Comparison of ENCODE assay signal across 23 cellular contexts in genomic region chr1:75731881-75732280, GRCh38. TPM values are rescaled to one million over a fixed set of nuclear protein-coding genes. Genes with fewer than 3 reads are reported as not detected.
DNase-seq lines count a peak whose midpoint lies in the region; ATAC-seq, FAIRE-seq and TF ChIP-seq lines count a peak whose summit lies in the region.
"Had no signal": no experiment of that assay in that cellular context is flagged by ENCODE, and none has a peak within 500 bp of the region (broad histone marks: within the 10 kb centered on the region; RNA-seq: fewer than 3 reads in every experiment).

No MANE protein-coding gene starts in this region.

- H3K4me1 Mint-ChIP-seq in activated T-cell treated with anti-CD3 and anti-CD28 coated beads, Interleukin-2, amount 50 U/mL, for 72 hours (ENCODE audit: low read depth), result peaks cover 11% of the 10 kb centered on the region

- no peaks in the 10 kb centered on the region; the same call in 1 of the 2 replicates for H3K9me3 ChIP-seq in OCI-LY7 (ENCODE audit: low read length)
- no peaks in the 10 kb centered on the region for H3K9me3 ChIP-seq in gastrocnemius medialis
- H3K9me3 ChIP-seq: BLaER1, SJCRH30 had no signal

- in situ Hi-C loops in gastrocnemius medialis (cut with MboI; ENCODE audit: low sequenced_read_pairs in 4 of 4), result no loop called here

- BruUV-seq in OCI-LY7 (replicated peaks; lab: Mats Ljungman, UMichigan), result no TSS peak

- no peaks in the 10 kb centered on the region for H3K27me3 ChIP-seq in gastrocnemius medialis
- H3K27me3 ChIP-seq: BLaER1, SJCRH30 had no signal

- CTCF ChIA-PET in OCI-LY7 (lab: Charles Lee; ENCODE audit: unreplicated experiment), result no interaction called here

- no peak overlapping the region for H3K4me3 ChIP-seq in OCI-LY7 (ENCODE audit: low read depth, low read length, poor library complexity, severe bottlenecking)
- no peak overlapping the region for H3K4me3 ChIP-seq in fibroblast of villous mesenchyme (ENCODE audit: low read depth, low read length)
- no peak overlapping the region for H3K4me3 ChIP-seq in gastrocnemius medialis
- H3K4me3 ChIP-seq: BLaER1, GM12878, SJCRH30 had no signal

- no peak overlapping the region for H2AFZ ChIP-seq in OCI-LY7 (ENCODE audit: low read length)

- DNase-seq in activated T-cell treated with anti-CD3 and anti-CD28 coated beads, Interleukin-2, amount 50 U/mL, for 72 hours, result no peak
- DNase-seq in activated T-cell treated with anti-CD3 and anti-CD28 coated beads, Interleukin-2, amount 50 U/mL, for 1 hour, result no peak
- DNase-seq in OCI-LY7 (ENCODE audit: low spot score) (no peak), fibroblast of villous mesenchyme (ENCODE audit: low read depth) (peak; percentile 5), SHP77 (lab: John Stamatoyannopoulos, UW) (no peak), gastrocnemius medialis (no peak), D721Med (ENCODE audit: insufficient read length, low spot score) (no peak), erythroblast (lab: John Stamatoyannopoulos, UW) (no peak)
- DNase-seq: CD8-positive, alpha-beta memory T cell; DMS79 treated with DMSO at 0.1 percent for 48 hours; GDM1; Karpas-422; MM.1S; NCI-H1436; NCI-H2029; NCI-H2171 treated with DMSO at 0.1 percent for 48 hours; NCI-H510A treated with DMSO at 0.1 percent for 48 hours; NCI-H82; SJCRH30 had no signal

- no peak for ATAC-seq in activated T-cell treated with anti-CD3 and anti-CD28 coated beads, Interleukin-2, amount 50 U/mL, for 72 hours (replicated peaks in 1 of 2)
- ATAC-seq in gastrocnemius medialis, result no peak
- ATAC-seq: GM12878 had no signal

- intact Hi-C loops in OCI-LY7 (cut with micrococcal nuclease; ENCODE audit: unreplicated experiment), result no loop called here
- intact Hi-C loops in gastrocnemius medialis (cut with DNase I; ENCODE audit: low total_unique reads), result no loop called here

- peaks cover 82% of the 10 kb centered on the region for H3K36me3 ChIP-seq in OCI-LY7 (ENCODE audit: insufficient read depth, low read length)
- H3K36me3 ChIP-seq in gastrocnemius medialis, result peaks cover 4 to 28% of the 10 kb centered on the region in 2 donors

- TF ChIP-seq POLR2A in gastrocnemius medialis (IDR thresholded peaks at IDR 0.05) (no peak), erythroblast (IDR thresholded peaks at IDR 0.05; ENCODE audit: low read length) (no peak)

- TF ChIP-seq CTCF in OCI-LY7 (conservative IDR thresholded peaks at IDR 0.05; ENCODE audit: low read length), result no peak
- TF ChIP-seq CTCF in fibroblast of villous mesenchyme (IDR thresholded peaks at IDR 0.05; ENCODE audit: insufficient read depth, low read depth, low read length), result no peak
- no peak for TF ChIP-seq CTCF in gastrocnemius medialis (IDR thresholded peaks at IDR 0.05 in 4 of 5, conservative IDR thresholded peaks at IDR 0.05 in 1 of 5)
- TF ChIP-seq CTCF in D721Med (IDR thresholded peaks at IDR 0.05; ENCODE audit: insufficient read depth, missing control alignments), result no peak

- peaks cover 6 to 9% of the 10 kb centered on the region in 2 donors for H3K36me3 Mint-ChIP-seq in activated T-cell treated with anti-CD3 and anti-CD28 coated beads, Interleukin-2, amount 50 U/mL, for 72 hours (ENCODE audit: insufficient read depth in 2 of 2)

- no peak for FAIRE-seq in D721Med (lab: Jason Lieb, UNC)
- FAIRE-seq: GM12878, H1 had no signal

- no peak overlapping the region for H3K4me3 Mint-ChIP-seq in activated T-cell treated with anti-CD3 and anti-CD28 coated beads, Interleukin-2, amount 50 U/mL, for 72 hours
- H3K4me3 Mint-ChIP-seq: CD8-positive, alpha-beta memory T cell had no signal

- peaks cover 47% of the 10 kb centered on the region for H3K4me1 ChIP-seq in OCI-LY7 (ENCODE audit: insufficient read depth, low read length, poor library complexity, severe bottlenecking)
- H3K4me1 ChIP-seq in gastrocnemius medialis, result peaks cover 17 to 36% of the 10 kb centered on the region in 2 donors
- H3K4me1 ChIP-seq: SJCRH30 had no signal

- POLR2A ChIA-PET in OCI-LY7 (lab: Charles Lee), result interaction anchor here (0.7 to 6.7 kb wide), 5 partner anchors 14 to 100 kb away, joined by 3 to 74 read pairs (median 4); partner anchors contain the start of gene RABGGTB

- H3K27ac ChIP-seq in OCI-LY7 (ENCODE audit: low read depth, low read length, poor library complexity, severe bottlenecking) (peak overlapping the region; percentile 43), gastrocnemius medialis (peak overlapping the region in 2 of 4 donors; percentile 20 to 71)
- H3K27ac ChIP-seq: 22Rv1, BLaER1, SJCRH30 had no signal

- H3K9me2 ChIP-seq in OCI-LY7 (ENCODE audit: insufficient read depth, low read length), result no peaks in the 10 kb centered on the region

- H4K20me1 ChIP-seq in OCI-LY7 (ENCODE audit: insufficient read depth, low read length), result peaks cover 5% of the 10 kb centered on the region; the same call in 1 of the 2 replicates

- H3K9me3 Mint-ChIP-seq in activated T-cell treated with anti-CD3 and anti-CD28 coated beads, Interleukin-2, amount 50 U/mL, for 72 hours, result no peaks in the 10 kb centered on the region
- H3K9me3 Mint-ChIP-seq: CD8-positive, alpha-beta memory T cell had no signal

- H3K27me3 Mint-ChIP-seq in activated T-cell treated with anti-CD3 and anti-CD28 coated beads, Interleukin-2, amount 50 U/mL, for 72 hours (ENCODE audit: low read depth), result no peaks in the 10 kb centered on the region
- H3K27me3 Mint-ChIP-seq: CD8-positive, alpha-beta memory T cell had no signal

- peak overlapping the region; percentile 54 for H3K27ac Mint-ChIP-seq in activated T-cell treated with anti-CD3 and anti-CD28 coated beads, Interleukin-2, amount 50 U/mL, for 72 hours
- H3K27ac Mint-ChIP-seq: CD8-positive, alpha-beta memory T cell had no signal

- no peak overlapping the region for H3K4me2 ChIP-seq in OCI-LY7 (ENCODE audit: low read length)
- H3K4me2 ChIP-seq: BLaER1 had no signal

- H3K79me2 ChIP-seq in OCI-LY7 (ENCODE audit: insufficient read depth, low read depth, low read length), result peaks cover 65% of the 10 kb centered on the region

RNA-seq across cellular contexts. Expression of gene ACADM, which starts 7.4 kb away (rescaled TPM):
- 10 to 100 TPM; 43.1 to 48.9 TPM for total RNA-seq in activated T-cell treated with anti-CD3 and anti-CD28 coated beads, Interleukin-2, amount 50 U/mL, for 72 hours
- 137 and 160 TPM in 2 replicates for total RNA-seq in OCI-LY7 (2014; rRNA removed; shearing (Covaris generic))
- total RNA-seq in OCI-LY7 (2022) (228 and 248 TPM in 2 replicates), fibroblast of villous mesenchyme (27.1 and 31.5 TPM in 2 replicates), gastrocnemius medialis (100 to 1,000 TPM in 2 of 4 donors, 10 to 100 TPM in 2; 92.4 to 128 (median 111) TPM)

RNA-seq across cellular contexts. Expression of gene RABGGTB, which starts 54.2 kb away (rescaled TPM):
- 100 to 1,000 TPM; 133 to 156 TPM for total RNA-seq in activated T-cell treated with anti-CD3 and anti-CD28 coated beads, Interleukin-2, amount 50 U/mL, for 72 hours
- total RNA-seq in OCI-LY7 (2014; rRNA removed; shearing (Covaris generic)), result 128 and 132 TPM in 2 replicates
- total RNA-seq in OCI-LY7 (2022), result 144 and 165 TPM in 2 replicates
- 83.8 and 91.5 TPM in 2 replicates for total RNA-seq in fibroblast of villous mesenchyme
- total RNA-seq in gastrocnemius medialis, result 10 to 100 TPM; 48.7 to 74.5 (median 62.6) TPM
